23 cellular contexts compared by ENCODE assay signal in the genomic region with DNA sequence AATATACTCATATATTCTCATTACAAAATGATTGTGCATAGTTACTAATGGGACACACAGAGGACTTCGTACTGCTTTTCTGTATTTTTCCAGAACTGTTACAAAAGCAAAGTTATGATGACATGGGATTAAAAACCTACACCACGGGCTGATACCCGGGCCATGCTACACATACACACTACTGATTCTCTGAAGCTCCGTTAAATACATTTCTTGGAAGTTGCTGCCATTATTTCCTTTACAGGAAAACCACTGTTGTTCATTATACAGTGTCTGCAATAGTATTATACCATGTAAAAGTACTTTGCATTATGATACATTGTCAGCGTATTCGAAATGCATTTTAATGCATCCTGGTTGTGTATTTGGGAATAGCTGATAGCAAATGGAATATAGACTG. TPM values are rescaled to one million over a fixed set of nuclear protein-coding genes. Genes with fewer than 3 reads are reported as not detected.
DNase-seq lines count a peak whose midpoint lies in the region; ATAC-seq, FAIRE-seq and TF ChIP-seq lines count a peak whose summit lies in the region.
"Had no signal": no experiment of that assay in that cellular context is flagged by ENCODE, and none has a peak within 500 bp of the region (broad histone marks: within the 10 kb centered on the region; RNA-seq: fewer than 3 reads in every experiment).

No MANE protein-coding gene starts in this region.

- no peaks in the 10 kb centered on the region for H3K9me3 ChIP-seq in subcutaneous abdominal adipose tissue (ENCODE audit: control insufficient read depth in 5 of 5, low read length in 5 of 5)
- H3K9me3 ChIP-seq: BE2C, HAP-1 had no signal

- no peaks in the 10 kb centered on the region for H3K27me3 Mint-ChIP-seq in IgD-negative memory B cell

- peaks cover 5 to 66% (median 35%) of the 10 kb centered on the region in 5 donors for H3K4me1 ChIP-seq in subcutaneous abdominal adipose tissue (ENCODE audit: control insufficient read depth in 5 of 5, insufficient read depth in 5 of 5, low read length in 5 of 5)
- H3K4me1 ChIP-seq: HAP-1 had no signal

- H3K4me1 Mint-ChIP-seq in IgD-negative memory B cell: peaks cover 31 to 54% (median 33%) of the 10 kb centered on the region in 3 donors

- FAIRE-seq in GM12891 (lab: Jason Lieb, UNC): peak; percentile 26
- FAIRE-seq: A204.1, G401.6, H54 had no signal

- DNase-seq in NCI-H82 (lab: John Stamatoyannopoulos, UW): peak; percentile 28
- no peak for DNase-seq in NCI-H82 treated with DMSO at 0.1 percent for 48 hours (lab: John Stamatoyannopoulos, UW; ENCODE audit: unreplicated experiment)
- no peak for DNase-seq in GM12891 (ENCODE audit: insufficient read length, low spot score)
- DNase-seq: ACHN; AML-193; BE2C; C1 segment of cervical spinal cord; Calu3; CD4-positive, alpha-beta memory T cell; COR-L47; DMS53; DMS79 treated with DMSO at 0.1 percent for 48 hours; GOT3 had no signal

- peaks cover 0 to 35% (median 4%) of the 10 kb centered on the region in 5 donors for H3K36me3 ChIP-seq in subcutaneous abdominal adipose tissue (ENCODE audit: control insufficient read depth in 5 of 5, insufficient read depth in 5 of 5, low read length in 5 of 5)
- H3K36me3 ChIP-seq: HAP-1 had no signal

- H3K27ac ChIP-seq in subcutaneous abdominal adipose tissue (ENCODE audit: low read depth, low read length): peak overlapping the region; percentile 55
- H3K27ac ChIP-seq: 22Rv1 had no signal

- H3K9me3 Mint-ChIP-seq in IgD-negative memory B cell: no peaks in the 10 kb centered on the region

- H3K27ac Mint-ChIP-seq in IgD-negative memory B cell: peak overlapping the region in 2 of 3 donors; percentile 11 to 71
- H3K27ac Mint-ChIP-seq: CD4-positive, alpha-beta memory T cell had no signal

- H3K4me3 ChIP-seq in subcutaneous abdominal adipose tissue (ENCODE audit: low read depth in 1 of 5, low read length in 5 of 5): no peak overlapping the region
- H3K4me3 ChIP-seq: HAP-1 had no signal

- peak overlapping the region in 1 of 5 donors; percentile 15 for H3K9ac ChIP-seq in subcutaneous abdominal adipose tissue (ENCODE audit: low read length in 5 of 5)

- H3K4me3 Mint-ChIP-seq in IgD-negative memory B cell: no peak overlapping the region
- H3K4me3 Mint-ChIP-seq: CD4-positive, alpha-beta memory T cell had no signal

- no peak for ATAC-seq in HG02588 (IDR thresholded peaks at IDR 0.05; ENCODE audit: unreplicated experiment)
- no peak for ATAC-seq in HG02798 (IDR thresholded peaks at IDR 0.05; ENCODE audit: poor library complexity, unreplicated experiment)
- ATAC-seq in HG03457 (IDR thresholded peaks at IDR 0.05; ENCODE audit: unreplicated experiment): no peak

- H3K36me3 Mint-ChIP-seq in IgD-negative memory B cell: peaks cover 10% of the 10 kb centered on the region
- H3K36me3 Mint-ChIP-seq: CD4-positive, alpha-beta memory T cell had no signal

- H3K27me3 ChIP-seq in subcutaneous abdominal adipose tissue (ENCODE audit: control insufficient read depth in 5 of 5, insufficient read depth in 4 of 5, low read length in 5 of 5): no peaks in the 10 kb centered on the region
- H3K27me3 ChIP-seq: BE2C had no signal

- no peak for TF ChIP-seq POLR2A in GM12891 (IDR thresholded peaks at IDR 0.05; ENCODE audit: low read depth, low read length)

TF ChIP-seq in GM12891, 5 proteins besides CTCF, POLR2A, EP300 and RAD21:
- TF ChIP-seq SPI1 (IDR thresholded peaks at IDR 0.05; ENCODE audit: low read depth, low read length) (no peak), PAX5 (IDR thresholded peaks at IDR 0.05; ENCODE audit: insufficient read depth, low read length, severe bottlenecking) (no peak), POU2F2 (IDR thresholded peaks at IDR 0.05; ENCODE audit: low read depth, low read length) (no peak), POLR2AphosphoS5 (IDR thresholded peaks at IDR 0.05; ENCODE audit: low read depth, low read length) (no peak), TAF1 (IDR thresholded peaks at IDR 0.05; ENCODE audit: low read depth, low read length) (no peak)

RNA-seq across cellular contexts. Expression of gene EBF1, which starts 32.5 kb away (rescaled TPM):
- 2.8 TPM for polyA plus RNA-seq in GM12891 (2012; ENCODE audit: low read depth, missing spikeins)
- 47.0 TPM for polyA plus RNA-seq in IgD-negative memory B cell
